Comparison of ENCODE assay signal across 8 cellular contexts in the genomic region with DNA sequence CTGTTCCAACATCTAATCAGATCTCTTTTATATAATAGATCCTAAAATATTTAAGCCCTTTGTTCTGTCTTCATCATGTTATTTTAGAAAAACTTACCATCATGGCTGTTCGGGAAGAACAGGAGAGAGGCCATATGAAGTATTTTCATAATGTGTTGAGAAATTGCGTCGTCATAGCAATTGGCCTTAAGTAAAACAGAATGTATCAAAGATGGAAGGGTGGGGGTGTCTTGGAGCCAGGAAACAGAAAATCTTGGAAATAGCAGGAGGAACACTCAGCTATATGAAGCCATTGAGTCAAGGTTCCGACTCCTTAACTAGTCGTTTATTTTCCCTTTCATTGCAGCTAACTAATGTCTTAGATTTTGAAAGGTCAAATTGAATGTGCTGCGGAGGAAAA. TPM values are rescaled to one million over a fixed set of nuclear protein-coding genes. Genes with fewer than 3 reads are reported as not detected.
DNase-seq lines count a peak whose midpoint lies in the region; ATAC-seq and TF ChIP-seq lines count a peak whose summit lies in the region.

No MANE protein-coding gene starts in this region.

- DNase-seq in MM.1S: no peak
- DNase-seq in activated T-helper 2 cell treated with anti-CD3 and anti-CD28 coated beads, Interferon-gamma antibody, Interleukin-2, Interleukin-4, amounts not matched to agents 10 μg/mL and 5 μg/mL and 100 μg/mL, durations not matched to agents 14 hours and 24 hours and 36 hours (ENCODE audit: low spot score): no peak
- DNase-seq in GM20000 (ENCODE audit: low spot score): no peak
- DNase-seq in activated CD4-positive, alpha-beta memory T cell treated with anti-CD3 and anti-CD28 coated beads, Interleukin-2, amount 10 ng/mL, durations not matched to agents 7 days and 5 days: no peak

- intact Hi-C loops in activated T-helper 2 cell treated with anti-CD3 and anti-CD28 coated beads, Interferon-gamma antibody, Interleukin-2, Interleukin-4, amounts not matched to agents 10 μg/mL and 5 μg/mL and 100 μg/mL, durations not matched to agents 14 hours and 24 hours and 36 hours (cut with micrococcal nuclease): loop anchor here (5.0 to 10.0 kb wide), 4 partner anchors 96 to 389 kb away; a partner anchor contains a TSS

- POLR2A ChIA-PET in activated CD4-positive, alpha-beta memory T cell treated with anti-CD3 and anti-CD28 coated beads, Interleukin-2, amount 10 ng/mL, durations not matched to agents 7 days and 5 days (lab: Charles Lee): interaction anchor here (0.8 to 6.3 kb wide), 20 partner anchors 11 to 344 kb away, joined by 3 to 89 read pairs (median 4); a partner anchor contains a TSS

- CTCF ChIA-PET in activated CD4-positive, alpha-beta memory T cell treated with anti-CD3 and anti-CD28 coated beads, Interleukin-2, amount 10 ng/mL, durations not matched to agents 7 days and 5 days (lab: Charles Lee): interaction anchor here (0.8 to 1.4 kb wide), 2 partner anchors 35 to 264 kb away, joined by 3 read pairs; no protein-coding TSS in a partner anchor

- peaks cover 15% of the 10 kb centered on the region for H3K36me3 Mint-ChIP-seq in activated T-helper 2 cell treated with anti-CD3 and anti-CD28 coated beads, Interferon-gamma antibody, Interleukin-2, Interleukin-4, amounts not matched to agents 10 μg/mL and 5 μg/mL and 100 μg/mL, durations not matched to agents 14 hours and 24 hours and 36 hours (ENCODE audit: low read depth)
- peaks cover 12% of the 10 kb centered on the region for H3K36me3 Mint-ChIP-seq in activated CD4-positive, alpha-beta memory T cell treated with anti-CD3 and anti-CD28 coated beads, Interleukin-2, amount 10 ng/mL, durations not matched to agents 7 days and 5 days (ENCODE audit: low read depth)
- H3K36me3 Mint-ChIP-seq in stimulated activated memory B cell treated with anti-CD40 and anti-IgM and Interleukin-4, amounts not matched to agents 10 μg/mL and 1 μg/mL and 100 μg/mL, for 72 hours: no peaks in the 10 kb centered on the region

- no peak overlapping the region for H3K4me3 Mint-ChIP-seq in activated T-helper 2 cell treated with anti-CD3 and anti-CD28 coated beads, Interferon-gamma antibody, Interleukin-2, Interleukin-4, amounts not matched to agents 10 μg/mL and 5 μg/mL and 100 μg/mL, durations not matched to agents 14 hours and 24 hours and 36 hours (ENCODE audit: low read depth)
- no peak overlapping the region for H3K4me3 Mint-ChIP-seq in activated CD4-positive, alpha-beta memory T cell treated with anti-CD3 and anti-CD28 coated beads, Interleukin-2, amount 10 ng/mL, durations not matched to agents 7 days and 5 days
- H3K4me3 Mint-ChIP-seq in stimulated activated memory B cell treated with anti-CD40 and anti-IgM and Interleukin-4, amounts not matched to agents 10 μg/mL and 1 μg/mL and 100 μg/mL, for 72 hours: no peak overlapping the region

- no peak for ATAC-seq in stimulated activated memory B cell treated with anti-CD40 and anti-IgM and Interleukin-4, amounts not matched to agents 10 μg/mL and 1 μg/mL and 100 μg/mL, for 72 hours

- no peaks in the 10 kb centered on the region for H3K9me2 ChIP-seq in MM.1S (replicated peaks; ENCODE audit: insufficient read depth, low read length)

- peak overlapping the region; percentile 91 for H3K4me2 ChIP-seq in BLaER1
- peak overlapping the region; percentile 74 for H3K4me2 ChIP-seq in MM.1S (ENCODE audit: low read depth, low read length)

- H4K20me1 ChIP-seq in BLaER1: peaks cover 61% of the 10 kb centered on the region
- H4K20me1 ChIP-seq in MM.1S (ENCODE audit: insufficient read depth, low read length): no peaks in the 10 kb centered on the region

- no peak overlapping the region for H3K27ac Mint-ChIP-seq in activated T-helper 2 cell treated with anti-CD3 and anti-CD28 coated beads, Interferon-gamma antibody, Interleukin-2, Interleukin-4, amounts not matched to agents 10 μg/mL and 5 μg/mL and 100 μg/mL, durations not matched to agents 14 hours and 24 hours and 36 hours
- no peak overlapping the region for H3K27ac Mint-ChIP-seq in activated CD4-positive, alpha-beta memory T cell treated with anti-CD3 and anti-CD28 coated beads, Interleukin-2, amount 10 ng/mL, durations not matched to agents 7 days and 5 days
- no peak overlapping the region for H3K27ac Mint-ChIP-seq in stimulated activated memory B cell treated with anti-CD40 and anti-IgM and Interleukin-4, amounts not matched to agents 10 μg/mL and 1 μg/mL and 100 μg/mL, for 72 hours

- H3K27me3 ChIP-seq in BLaER1 (no peaks in the 10 kb centered on the region), MM.1S (replicated peaks; ENCODE audit: insufficient read depth, low read length) (no peaks in the 10 kb centered on the region), duodenal mucosa (ENCODE audit: control insufficient read depth in 1 of 2, insufficient read depth in 2 of 2, low read length in 2 of 2) (no peaks in the 10 kb centered on the region), neuron (ENCODE audit: insufficient read depth, low read length) (no peaks in the 10 kb centered on the region)

- H3K9me3 Mint-ChIP-seq in activated T-helper 2 cell treated with anti-CD3 and anti-CD28 coated beads, Interferon-gamma antibody, Interleukin-2, Interleukin-4, amounts not matched to agents 10 μg/mL and 5 μg/mL and 100 μg/mL, durations not matched to agents 14 hours and 24 hours and 36 hours: no peaks in the 10 kb centered on the region
- H3K9me3 Mint-ChIP-seq in activated CD4-positive, alpha-beta memory T cell treated with anti-CD3 and anti-CD28 coated beads, Interleukin-2, amount 10 ng/mL, durations not matched to agents 7 days and 5 days: no peaks in the 10 kb centered on the region
- H3K9me3 Mint-ChIP-seq in stimulated activated memory B cell treated with anti-CD40 and anti-IgM and Interleukin-4, amounts not matched to agents 10 μg/mL and 1 μg/mL and 100 μg/mL, for 72 hours: no peaks in the 10 kb centered on the region

- H3K9ac ChIP-seq in BLaER1 (peak overlapping the region; percentile 94), MM.1S (ENCODE audit: low read length) (no peak overlapping the region), duodenal mucosa (ENCODE audit: low read depth in 1 of 2, low read length in 2 of 2) (peak overlapping the region; percentile 73 to 91)

- H3K4me1 Mint-ChIP-seq in activated T-helper 2 cell treated with anti-CD3 and anti-CD28 coated beads, Interferon-gamma antibody, Interleukin-2, Interleukin-4, amounts not matched to agents 10 μg/mL and 5 μg/mL and 100 μg/mL, durations not matched to agents 14 hours and 24 hours and 36 hours (ENCODE audit: low read depth): peaks cover 47% of the 10 kb centered on the region
- peaks cover 37% of the 10 kb centered on the region for H3K4me1 Mint-ChIP-seq in activated CD4-positive, alpha-beta memory T cell treated with anti-CD3 and anti-CD28 coated beads, Interleukin-2, amount 10 ng/mL, durations not matched to agents 7 days and 5 days
- H3K4me1 Mint-ChIP-seq in stimulated activated memory B cell treated with anti-CD40 and anti-IgM and Interleukin-4, amounts not matched to agents 10 μg/mL and 1 μg/mL and 100 μg/mL, for 72 hours: peaks cover 31% of the 10 kb centered on the region

- H3K27me3 Mint-ChIP-seq in activated T-helper 2 cell treated with anti-CD3 and anti-CD28 coated beads, Interferon-gamma antibody, Interleukin-2, Interleukin-4, amounts not matched to agents 10 μg/mL and 5 μg/mL and 100 μg/mL, durations not matched to agents 14 hours and 24 hours and 36 hours (ENCODE audit: low read depth): no peaks in the 10 kb centered on the region
- H3K27me3 Mint-ChIP-seq in activated CD4-positive, alpha-beta memory T cell treated with anti-CD3 and anti-CD28 coated beads, Interleukin-2, amount 10 ng/mL, durations not matched to agents 7 days and 5 days: no peaks in the 10 kb centered on the region
- H3K27me3 Mint-ChIP-seq in stimulated activated memory B cell treated with anti-CD40 and anti-IgM and Interleukin-4, amounts not matched to agents 10 μg/mL and 1 μg/mL and 100 μg/mL, for 72 hours: no peaks in the 10 kb centered on the region

- peak overlapping the region; percentile 90; the same call in 1 of the 2 replicates for H3K27ac ChIP-seq in BLaER1
- H3K27ac ChIP-seq in MM.1S (ENCODE audit: low read length): no peak overlapping the region
- no peak overlapping the region for H3K27ac ChIP-seq in duodenal mucosa (ENCODE audit: low read depth, low read length)

- H2AFZ ChIP-seq in MM.1S (ENCODE audit: low read length) (no peak overlapping the region), neuron (ENCODE audit: low read depth, low read length) (no peak overlapping the region)

- no peaks in the 10 kb centered on the region for H3K36me3 ChIP-seq in BLaER1
- no peaks in the 10 kb centered on the region for H3K36me3 ChIP-seq in MM.1S (replicated peaks; ENCODE audit: insufficient read depth, low read length)
- H3K36me3 ChIP-seq in duodenal mucosa (ENCODE audit: control insufficient read depth in 1 of 2, insufficient read depth in 2 of 2, low read length in 2 of 2): no peaks in the 10 kb centered on the region
- peaks cover 2% of the 10 kb centered on the region for H3K36me3 ChIP-seq in neuron (ENCODE audit: insufficient read depth, low read length)

- no peak for TF ChIP-seq CTCF in MM.1S (IDR thresholded peaks at IDR 0.05; ENCODE audit: low read length)
- no peak for TF ChIP-seq CTCF in GM20000 (IDR thresholded peaks at IDR 0.05; ENCODE audit: extremely low read depth, missing control alignments)

- H3K4me3 ChIP-seq in BLaER1 (peak overlapping the region; percentile 98), MM.1S (ENCODE audit: low read length) (peak overlapping the region; percentile 81; the same call in 1 of the 2 replicates), duodenal mucosa (ENCODE audit: low read depth in 1 of 2, low read length in 2 of 2) (peak overlapping the region; percentile 86), neuron (ENCODE audit: low read length) (peak overlapping the region; percentile 87)

- H3K4me1 ChIP-seq in BLaER1: peaks cover 73% of the 10 kb centered on the region
- peaks cover 35% of the 10 kb centered on the region for H3K4me1 ChIP-seq in MM.1S (ENCODE audit: low read length)
- peaks cover 40 to 42% of the 10 kb centered on the region in 2 donors for H3K4me1 ChIP-seq in duodenal mucosa (ENCODE audit: control insufficient read depth in 1 of 2, insufficient read depth in 2 of 2, low read length in 2 of 2)
- H3K4me1 ChIP-seq in neuron (ENCODE audit: insufficient read depth, low read length): peaks cover 54% of the 10 kb centered on the region

- no peaks in the 10 kb centered on the region for H3K9me3 ChIP-seq in BLaER1
- no peaks in the 10 kb centered on the region for H3K9me3 ChIP-seq in MM.1S (replicated peaks; ENCODE audit: insufficient read depth, low read length)
- no peaks in the 10 kb centered on the region for H3K9me3 ChIP-seq in duodenal mucosa (ENCODE audit: control insufficient read depth in 1 of 2, low read length in 2 of 2)
- H3K9me3 ChIP-seq in neuron (ENCODE audit: low read length): no peaks in the 10 kb centered on the region

- H3F3A ChIP-seq in MM.1S (ENCODE audit: insufficient read depth, low read length): peaks cover 20% of the 10 kb centered on the region

- H3K79me2 ChIP-seq in MM.1S (ENCODE audit: low read length): peaks cover 54% of the 10 kb centered on the region

RNA-seq across cellular contexts. Expression of a gene that starts 1.3 kb away (rescaled TPM):
- total RNA-seq in activated T-helper 2 cell treated with anti-CD3 and anti-CD28 coated beads, Interferon-gamma antibody, Interleukin-2, Interleukin-4, amounts not matched to agents 10 μg/mL and 5 μg/mL and 100 μg/mL, durations not matched to agents 14 hours and 24 hours and 36 hours: 286 and 303 TPM in 2 replicates
- 100 to 1,000 TPM; 313 to 321 TPM for total RNA-seq in activated CD4-positive, alpha-beta memory T cell treated with anti-CD3 and anti-CD28 coated beads, Interleukin-2, amount 10 ng/mL, durations not matched to agents 7 days and 5 days

RNA-seq across cellular contexts. Expression of a gene that starts 49.2 kb away (rescaled TPM):
- 56.0 and 57.5 TPM in 2 replicates for total RNA-seq in activated T-helper 2 cell treated with anti-CD3 and anti-CD28 coated beads, Interferon-gamma antibody, Interleukin-2, Interleukin-4, amounts not matched to agents 10 μg/mL and 5 μg/mL and 100 μg/mL, durations not matched to agents 14 hours and 24 hours and 36 hours
- total RNA-seq in activated CD4-positive, alpha-beta memory T cell treated with anti-CD3 and anti-CD28 coated beads, Interleukin-2, amount 10 ng/mL, durations not matched to agents 7 days and 5 days: 10 to 100 TPM; 50.3 to 50.7 TPM
